Comparison of ENCODE assay signal across 18 cellular contexts in genomic region chr4:68864438-68865177, GRCh38. TPM values are rescaled to one million over a fixed set of nuclear protein-coding genes. Genes with fewer than 3 reads are reported as not detected.
A peak's percentile ranks its signal among the peaks of the same experiment; 100 is the strongest.
DNase-seq lines count a peak whose midpoint lies in the region; ATAC-seq and TF ChIP-seq lines count a peak whose summit lies in the region.
"Had no signal": no experiment of that assay in that cellular context is flagged by ENCODE, and none has a peak within 500 bp of the region (broad histone marks: within the 10 kb centered on the region; RNA-seq: fewer than 3 reads in every experiment).

No MANE protein-coding gene starts in this region.

- H3K9ac ChIP-seq in mucosa of stomach (ENCODE audit: low read length) = peak overlapping the region; percentile 19

- DNase-seq in DMS53 (lab: John Stamatoyannopoulos, UW) (peak; percentile 76), OCI-M2 (lab: John Stamatoyannopoulos, UW; ENCODE audit: unreplicated experiment) (peak; percentile 12), erythroblast (lab: John Stamatoyannopoulos, UW) (peak; percentile 38 to 74), G401 (ENCODE audit: low spot score) (no peak), SHP77 (lab: John Stamatoyannopoulos, UW) (no peak)
- no peak for DNase-seq in activated CD8-positive, alpha-beta T cell treated with anti-CD3 and anti-CD28 coated beads, Interleukin-2, amount 10 ng/mL, durations not matched to agents 7 days and 5 days
- DNase-seq: activated CD4-positive, alpha-beta T cell treated with anti-CD3 and anti-CD28 coated beads, Interleukin-2, amount 50 U/mL, for 48 hours; hypothalamus; left ventricle myocardium superior; NCI-H2171; SJCRH30; stimulated activated CD4-positive, alpha-beta T cell treated with anti-CD3 and anti-CD28 coated beads, Interleukin-2, amount 100 ng/mL, for 48 hours; T1000 had no signal

- no peaks in the 10 kb centered on the region for H3K36me3 Mint-ChIP-seq in activated CD8-positive, alpha-beta T cell treated with anti-CD3 and anti-CD28 coated beads, Interleukin-2, amount 10 ng/mL, durations not matched to agents 7 days and 5 days (ENCODE audit: low read depth)
- H3K36me3 Mint-ChIP-seq: natural killer cell treated with Interleukin-12 subunit alpha and Interleukin-12 subunit beta and Interleukin-15 and Interleukin-18, amount 100 ng/mL, for 72 hours had no signal

- TF ChIP-seq POLR2A in erythroblast (IDR thresholded peaks at IDR 0.05; ENCODE audit: low read length) = peak; percentile 42

- no peak overlapping the region for H3K4me3 ChIP-seq in mucosa of stomach (ENCODE audit: low read length)
- H3K4me3 ChIP-seq: SJCRH30, tibial nerve had no signal

- H3K27ac Mint-ChIP-seq in activated CD8-positive, alpha-beta T cell treated with anti-CD3 and anti-CD28 coated beads, Interleukin-2, amount 10 ng/mL, durations not matched to agents 7 days and 5 days = no peak overlapping the region
- H3K27ac Mint-ChIP-seq: natural killer cell treated with Interleukin-12 subunit alpha and Interleukin-12 subunit beta and Interleukin-15 and Interleukin-18, amount 100 ng/mL, for 72 hours had no signal

- CTCF ChIA-PET in activated CD8-positive, alpha-beta T cell treated with anti-CD3 and anti-CD28 coated beads, Interleukin-2, amount 10 ng/mL, durations not matched to agents 7 days and 5 days (lab: Charles Lee) = no interaction called here

- H3K4me3 Mint-ChIP-seq in activated CD8-positive, alpha-beta T cell treated with anti-CD3 and anti-CD28 coated beads, Interleukin-2, amount 10 ng/mL, durations not matched to agents 7 days and 5 days = no peak overlapping the region
- H3K4me3 Mint-ChIP-seq: natural killer cell treated with Interleukin-12 subunit alpha and Interleukin-12 subunit beta and Interleukin-15 and Interleukin-18, amount 100 ng/mL, for 72 hours had no signal

- POLR2A ChIA-PET in activated CD8-positive, alpha-beta T cell treated with anti-CD3 and anti-CD28 coated beads, Interleukin-2, amount 10 ng/mL, durations not matched to agents 7 days and 5 days (lab: Charles Lee) = no interaction called here

- H3K36me3 ChIP-seq in mucosa of stomach (ENCODE audit: control insufficient read depth, insufficient read depth, low read length) = no peaks in the 10 kb centered on the region
- H3K36me3 ChIP-seq: SJCRH30, tibial nerve had no signal

- H3K9me3 ChIP-seq in mucosa of stomach (ENCODE audit: control insufficient read depth, low read length) = no peaks in the 10 kb centered on the region
- H3K9me3 ChIP-seq: tibial nerve had no signal

- H3K4me1 ChIP-seq in mucosa of stomach (ENCODE audit: control insufficient read depth, insufficient read depth, low read length) = peaks cover 13% of the 10 kb centered on the region
- H3K4me1 ChIP-seq: SJCRH30, tibial nerve had no signal

- no peaks in the 10 kb centered on the region for H3K4me1 Mint-ChIP-seq in activated CD8-positive, alpha-beta T cell treated with anti-CD3 and anti-CD28 coated beads, Interleukin-2, amount 10 ng/mL, durations not matched to agents 7 days and 5 days (ENCODE audit: low read depth)

- no peaks in the 10 kb centered on the region for H3K9me3 Mint-ChIP-seq in activated CD8-positive, alpha-beta T cell treated with anti-CD3 and anti-CD28 coated beads, Interleukin-2, amount 10 ng/mL, durations not matched to agents 7 days and 5 days (ENCODE audit: insufficient read depth)

- in situ Hi-C loops in G401 (cut with HindIII; ENCODE audit: low sequenced_read_pairs) = no loop called here

- ATAC-seq in activated CD8-positive, alpha-beta T cell treated with anti-CD3 and anti-CD28 coated beads, Interleukin-2, amount 10 ng/mL, durations not matched to agents 7 days and 5 days = no peak
- ATAC-seq in HG02938 (IDR thresholded peaks at IDR 0.05; ENCODE audit: unreplicated experiment) = no peak
- ATAC-seq: left ventricle myocardium superior; natural killer cell treated with Interleukin-12 subunit alpha and Interleukin-12 subunit beta and Interleukin-15 and Interleukin-18, amount 100 ng/mL, for 72 hours had no signal

- no peaks in the 10 kb centered on the region for H3K27me3 Mint-ChIP-seq in activated CD8-positive, alpha-beta T cell treated with anti-CD3 and anti-CD28 coated beads, Interleukin-2, amount 10 ng/mL, durations not matched to agents 7 days and 5 days (ENCODE audit: low read depth)
- H3K27me3 Mint-ChIP-seq: natural killer cell treated with Interleukin-12 subunit alpha and Interleukin-12 subunit beta and Interleukin-15 and Interleukin-18, amount 100 ng/mL, for 72 hours had no signal

- no peaks in the 10 kb centered on the region for H3K27me3 ChIP-seq in mucosa of stomach (ENCODE audit: control insufficient read depth, insufficient read depth, low read length)
- H3K27me3 ChIP-seq: SJCRH30, tibial nerve had no signal

RNA-seq across cellular contexts. Expression of gene UGT2B10, which starts 48.8 kb away (rescaled TPM):
- not detected in 2 replicates for total RNA-seq in G401 (2014; rRNA removed; shearing (Covaris generic))
- not detected for total RNA-seq in activated CD8-positive, alpha-beta T cell treated with anti-CD3 and anti-CD28 coated beads, Interleukin-2, amount 10 ng/mL, durations not matched to agents 7 days and 5 days
- total RNA-seq: HT1080; left ventricle myocardium superior; natural killer cell treated with Interleukin-12 subunit alpha and Interleukin-12 subunit beta and Interleukin-15 and Interleukin-18, amount 100 ng/mL, for 72 hours; SJCRH30; tibial nerve had no signal

Comparison
In these comparisons a context has a peak if more than half of its experiments do, and no peak if none do; other contexts are left out.
1. DNase-seq: peak in DMS53 (single experiment), OCI-M2 (single experiment) and erythroblast (2 of 2); none in G401 (single experiment), activated CD8-positive, alpha-beta T cell treated with anti-CD3 and anti-CD28 coated beads, Interleukin-2, amount 10 ng/mL, durations not matched to agents 7 days and 5 days (single experiment) and SHP77 (0 of 2).